In genomic region chr5:98454904-98455303, GRCh38 we compare ENCODE assay signal across 12 cellular contexts.
DNase-seq lines count a peak whose midpoint lies in the region; ATAC-seq lines count a peak whose summit lies in the region.
"Had no signal": no experiment of that assay in that cellular context is flagged by ENCODE, and none has a peak within 500 bp of the region (broad histone marks: within the 10 kb centered on the region; RNA-seq: fewer than 3 reads in every experiment).

No MANE protein-coding gene starts in this region.

- in situ Hi-C loops in ACHN (cut with HindIII; ENCODE audit: low pct_ligation_motif_present, low pct_unique_long_range_greater_than_20kb, low sequenced_read_pairs) = no loop called here

- peak; percentile 83 for DNase-seq in ACHN
- peak; percentile 97 for DNase-seq in LHCN-M2 (ENCODE audit: low read depth)
- DNase-seq in amniotic stem cell (lab: John Stamatoyannopoulos, UW) = peak; percentile 93
- DNase-seq in iris pigment epithelial cell (ENCODE audit: low read depth) = peak; percentile 98
- DNase-seq in NCI-H82 treated with DMSO at 0.1 percent for 48 hours (lab: John Stamatoyannopoulos, UW; ENCODE audit: unreplicated experiment) = no peak
- DNase-seq in stimulated activated CD4-positive, alpha-beta T cell treated with anti-CD3 and anti-CD28 coated beads, Interleukin-4, amount 100 ng/mL, for 4 hours = no peak
- DNase-seq in activated CD4-positive, alpha-beta T cell treated with anti-CD3 and anti-CD28 coated beads for 48 hours = no peak
- DNase-seq: activated CD4-positive, alpha-beta T cell treated with anti-CD3 and anti-CD28 coated beads, Interleukin-2, amount 50 U/mL, for 48 hours; COR-L47; mesendoderm; NCI-H510A had no signal

- ATAC-seq in GM19395 (IDR thresholded peaks at IDR 0.05; ENCODE audit: unreplicated experiment) = no peak

Comparison
In these comparisons a context has a peak if more than half of its experiments do, and no peak if none do; other contexts are left out.
1. DNase-seq: peak in ACHN (single experiment), LHCN-M2 (single experiment), amniotic stem cell (single experiment) and iris pigment epithelial cell (single experiment); none in NCI-H82 treated with DMSO at 0.1 percent for 48 hours (single experiment), stimulated activated CD4-positive, alpha-beta T cell treated with anti-CD3 and anti-CD28 coated beads, Interleukin-4, amount 100 ng/mL, for 4 hours (0 of 2) and activated CD4-positive, alpha-beta T cell treated with anti-CD3 and anti-CD28 coated beads for 48 hours (single experiment).